Comparison of ENCODE assay signal across 18 cellular contexts in genomic region chr2:9492927-9493326, GRCh38. TPM values are rescaled to one million over a fixed set of nuclear protein-coding genes. Genes with fewer than 3 reads are reported as not detected.
DNase-seq lines count a peak whose midpoint lies in the region; ATAC-seq and TF ChIP-seq lines count a peak whose summit lies in the region.
"Had no signal": no experiment of that assay in that cellular context is flagged by ENCODE, and none has a peak within 500 bp of the region (broad histone marks: within the 10 kb centered on the region; RNA-seq: fewer than 3 reads in every experiment).

No MANE protein-coding gene starts in this region.

- H3K4me3 ChIP-seq in colonic mucosa, result no peak overlapping the region
- H3K4me3 ChIP-seq: A549 had no signal

- H3K36me3 Mint-ChIP-seq in activated T-cell treated with anti-CD3 and anti-CD28 coated beads, Interleukin-2, amount 50 U/mL, for 72 hours (ENCODE audit: insufficient read depth in 2 of 2), result peaks cover 3 to 6% of the 10 kb centered on the region in 2 donors
- H3K36me3 Mint-ChIP-seq in activated T-cell treated with anti-CD3 and anti-CD28 coated beads, Interleukin-2, amount 50 U/mL, for 4 hours (ENCODE audit: insufficient read depth), result peaks cover 47% of the 10 kb centered on the region
- H3K36me3 Mint-ChIP-seq in CD4-positive, alpha-beta T cell (ENCODE audit: low read depth), result peaks cover 86% of the 10 kb centered on the region
- H3K36me3 Mint-ChIP-seq in T-helper 17 cell (ENCODE audit: low read depth), result peaks cover 2% of the 10 kb centered on the region
- H3K36me3 Mint-ChIP-seq in natural killer cell treated with Interleukin-12 subunit alpha and Interleukin-12 subunit beta and Interleukin-15 and Interleukin-18, amount 100 ng/mL, for 72 hours, result peaks cover 23% of the 10 kb centered on the region

- ATAC-seq in activated T-cell treated with anti-CD3 and anti-CD28 coated beads, Interleukin-2, amount 50 U/mL, for 72 hours (replicated peaks in 1 of 2), result no peak
- ATAC-seq in activated T-cell treated with anti-CD3 and anti-CD28 coated beads, Interleukin-2, amount 50 U/mL, for 4 hours, result no peak
- ATAC-seq in CD4-positive, alpha-beta T cell (ENCODE audit: poor library complexity), result no peak
- ATAC-seq in T-helper 17 cell, result no peak
- ATAC-seq in natural killer cell treated with Interleukin-12 subunit alpha and Interleukin-12 subunit beta and Interleukin-15 and Interleukin-18, amount 100 ng/mL, for 72 hours, result no peak
- no peak for ATAC-seq in GM18511 (IDR thresholded peaks at IDR 0.05; ENCODE audit: unreplicated experiment)
- ATAC-seq: A549 had no signal

- peaks cover 16% of the 10 kb centered on the region for H3K36me3 ChIP-seq in colonic mucosa

- TF ChIP-seq CTCF in CD4-positive, alpha-beta T cell (IDR thresholded peaks at IDR 0.05), result no peak
- no peak for TF ChIP-seq CTCF in colonic mucosa (IDR thresholded peaks at IDR 0.05)

- H3K4me1 ChIP-seq in colonic mucosa, result no peaks in the 10 kb centered on the region

- intact Hi-C loops in CD4-positive, alpha-beta T cell (cut with DNase I, micrococcal nuclease), result no loop called here
- intact Hi-C loops in colonic mucosa (cut with DNase I), result no loop called here

- peak overlapping the region; percentile 97 for H3K27ac Mint-ChIP-seq in activated T-cell treated with anti-CD3 and anti-CD28 coated beads, Interleukin-2, amount 50 U/mL, for 72 hours
- peak overlapping the region; percentile 25 for H3K27ac Mint-ChIP-seq in CD4-positive, alpha-beta T cell
- H3K27ac Mint-ChIP-seq in T-helper 17 cell, result peak overlapping the region; percentile 77
- H3K27ac Mint-ChIP-seq in natural killer cell treated with Interleukin-12 subunit alpha and Interleukin-12 subunit beta and Interleukin-15 and Interleukin-18, amount 100 ng/mL, for 72 hours, result peak overlapping the region; percentile 71 to 86
- H3K27ac Mint-ChIP-seq: CD14-positive monocyte had no signal

- H3K9me3 ChIP-seq in CD4-positive, alpha-beta T cell (ENCODE audit: control insufficient read depth, low read length), result no peaks in the 10 kb centered on the region
- H3K9me3 ChIP-seq in T-helper 17 cell (ENCODE audit: control insufficient read depth, low read length, poor library complexity, severe bottlenecking), result no peaks in the 10 kb centered on the region
- no peaks in the 10 kb centered on the region for H3K9me3 ChIP-seq in colonic mucosa
- H3K9me3 ChIP-seq: A549 had no signal

- POLR2A ChIA-PET in CD4-positive, alpha-beta T cell (lab: Charles Lee), result interaction anchor here (1.5 kb wide), 1 partner anchor 63 kb away, joined by 3 read pairs; the partner anchor contains the start of gene ADAM17

- peak overlapping the region in 1 of 2 donors; percentile 56 for H3K4me3 Mint-ChIP-seq in activated T-cell treated with anti-CD3 and anti-CD28 coated beads, Interleukin-2, amount 50 U/mL, for 72 hours
- no peak overlapping the region for H3K4me3 Mint-ChIP-seq in activated T-cell treated with anti-CD3 and anti-CD28 coated beads, Interleukin-2, amount 50 U/mL, for 4 hours
- no peak overlapping the region for H3K4me3 Mint-ChIP-seq in CD4-positive, alpha-beta T cell
- H3K4me3 Mint-ChIP-seq in T-helper 17 cell, result no peak overlapping the region
- peak overlapping the region; percentile 49 for H3K4me3 Mint-ChIP-seq in natural killer cell treated with Interleukin-12 subunit alpha and Interleukin-12 subunit beta and Interleukin-15 and Interleukin-18, amount 100 ng/mL, for 72 hours
- H3K4me3 Mint-ChIP-seq: CD14-positive monocyte had no signal

- H3K9ac ChIP-seq in colonic mucosa (ENCODE audit: low read depth in 2 of 2, low read length in 2 of 2), result no peak overlapping the region

- DNase-seq in activated T-cell treated with anti-CD3 and anti-CD28 coated beads, Interleukin-2, amount 50 U/mL, for 72 hours, result no peak
- no peak for DNase-seq in activated T-cell treated with anti-CD3 and anti-CD28 coated beads, Interleukin-2, amount 50 U/mL, for 4 hours
- no peak for DNase-seq in CD4-positive, alpha-beta T cell
- DNase-seq in T-helper 17 cell (no peak), SHP77 (lab: John Stamatoyannopoulos, UW) (no peak), colonic mucosa (no peak)
- no peak for DNase-seq in natural killer cell treated with Interleukin-12 subunit alpha and Interleukin-12 subunit beta and Interleukin-15 and Interleukin-18, amount 100 ng/mL, for 72 hours (ENCODE audit: low spot score)
- DNase-seq: AML-193, EL, KG1, NCI-H1436, NCI-H2029, NCI-H2171, NCI-H446, NCI-H69 had no signal

- CTCF ChIA-PET in CD4-positive, alpha-beta T cell (lab: Charles Lee), result interaction anchor here (1.7 kb wide), 1 partner anchor 63 kb away, joined by 4 read pairs; the partner anchor contains the start of gene ADAM17

- peaks cover 52% of the 10 kb centered on the region for H3K4me1 Mint-ChIP-seq in activated T-cell treated with anti-CD3 and anti-CD28 coated beads, Interleukin-2, amount 50 U/mL, for 72 hours (ENCODE audit: low read depth)
- H3K4me1 Mint-ChIP-seq in activated T-cell treated with anti-CD3 and anti-CD28 coated beads, Interleukin-2, amount 50 U/mL, for 4 hours (ENCODE audit: low read depth), result peaks cover 42% of the 10 kb centered on the region
- H3K4me1 Mint-ChIP-seq in CD4-positive, alpha-beta T cell (ENCODE audit: low read depth), result no peaks in the 10 kb centered on the region
- peaks cover 8% of the 10 kb centered on the region for H3K4me1 Mint-ChIP-seq in T-helper 17 cell
- peaks cover 29 to 35% of the 10 kb centered on the region in 2 donors for H3K4me1 Mint-ChIP-seq in natural killer cell treated with Interleukin-12 subunit alpha and Interleukin-12 subunit beta and Interleukin-15 and Interleukin-18, amount 100 ng/mL, for 72 hours (ENCODE audit: low read depth in 2 of 2)
- H3K4me1 Mint-ChIP-seq: CD14-positive monocyte had no signal

- H3K27me3 ChIP-seq in CD4-positive, alpha-beta T cell (ENCODE audit: control insufficient read depth, insufficient read depth, low read length), result no peaks in the 10 kb centered on the region
- no peaks in the 10 kb centered on the region for H3K27me3 ChIP-seq in colonic mucosa

- H3K27me3 Mint-ChIP-seq in activated T-cell treated with anti-CD3 and anti-CD28 coated beads, Interleukin-2, amount 50 U/mL, for 72 hours (ENCODE audit: low read depth), result no peaks in the 10 kb centered on the region
- no peaks in the 10 kb centered on the region for H3K27me3 Mint-ChIP-seq in activated T-cell treated with anti-CD3 and anti-CD28 coated beads, Interleukin-2, amount 50 U/mL, for 4 hours (ENCODE audit: low read depth)
- H3K27me3 Mint-ChIP-seq in CD4-positive, alpha-beta T cell, result no peaks in the 10 kb centered on the region
- no peaks in the 10 kb centered on the region for H3K27me3 Mint-ChIP-seq in T-helper 17 cell
- H3K27me3 Mint-ChIP-seq in natural killer cell treated with Interleukin-12 subunit alpha and Interleukin-12 subunit beta and Interleukin-15 and Interleukin-18, amount 100 ng/mL, for 72 hours, result no peaks in the 10 kb centered on the region

- no peak overlapping the region for H3K27ac ChIP-seq in CD4-positive, alpha-beta T cell (ENCODE audit: low read depth, low read length)
- no peak overlapping the region for H3K27ac ChIP-seq in colonic mucosa
- H3K27ac ChIP-seq: A549 had no signal

- no peaks in the 10 kb centered on the region for H3K9me3 Mint-ChIP-seq in activated T-cell treated with anti-CD3 and anti-CD28 coated beads, Interleukin-2, amount 50 U/mL, for 72 hours
- no peaks in the 10 kb centered on the region for H3K9me3 Mint-ChIP-seq in activated T-cell treated with anti-CD3 and anti-CD28 coated beads, Interleukin-2, amount 50 U/mL, for 4 hours
- H3K9me3 Mint-ChIP-seq in CD4-positive, alpha-beta T cell, result no peaks in the 10 kb centered on the region
- no peaks in the 10 kb centered on the region for H3K9me3 Mint-ChIP-seq in natural killer cell treated with Interleukin-12 subunit alpha and Interleukin-12 subunit beta and Interleukin-15 and Interleukin-18, amount 100 ng/mL, for 72 hours
- H3K9me3 Mint-ChIP-seq: CD14-positive monocyte had no signal

RNA-seq across cellular contexts. Expression of gene IAH1, which starts 18.6 kb away (rescaled TPM):
- total RNA-seq in activated T-cell treated with anti-CD3 and anti-CD28 coated beads, Interleukin-2, amount 50 U/mL, for 72 hours, result 10 to 100 TPM; 70.4 to 75.9 TPM
- total RNA-seq in activated T-cell treated with anti-CD3 and anti-CD28 coated beads, Interleukin-2, amount 50 U/mL, for 4 hours, result 10 to 100 TPM; 39.0 to 40.6 (median 40.3) TPM
- 10 to 100 TPM; 54.8 to 57.3 TPM for total RNA-seq in CD4-positive, alpha-beta T cell
- total RNA-seq in T-helper 17 cell (10 to 100 TPM; 43.6 to 45.2 TPM), colonic mucosa (10 to 100 TPM; 37.7 to 53.9 TPM)
- 10 to 100 TPM; 46.1 to 47.2 TPM for total RNA-seq in natural killer cell treated with Interleukin-12 subunit alpha and Interleukin-12 subunit beta and Interleukin-15 and Interleukin-18, amount 100 ng/mL, for 72 hours

Comparison
In these comparisons a context has a peak if more than half of its experiments do, and no peak if none do; other contexts are left out.
1. H3K27ac Mint-ChIP-seq: peak in every context shown above with its lines; median percentile 97 in activated T-cell treated with anti-CD3 and anti-CD28 coated beads, Interleukin-2, amount 50 U/mL, for 72 hours; 78 in natural killer cell treated with Interleukin-12 subunit alpha and Interleukin-12 subunit beta and Interleukin-15 and Interleukin-18, amount 100 ng/mL, for 72 hours; 77 in T-helper 17 cell; 25 in CD4-positive, alpha-beta T cell.